ENCODE assay signal across 7 cellular contexts in genomic region chr1:226082959-226083302, GRCh38. TPM values are rescaled to one million over a fixed set of nuclear protein-coding genes. Genes with fewer than 3 reads are reported as not detected.
DNase-seq lines count a peak whose midpoint lies in the region; ATAC-seq and TF ChIP-seq lines count a peak whose summit lies in the region.

No MANE protein-coding gene starts in this region.

- TF ChIP-seq POLR2A in adrenal gland (IDR thresholded peaks at IDR 0.05): no peak

- H3K4me3 Mint-ChIP-seq in GM23338: peak overlapping the region; percentile 83

- H3K4me3 ChIP-seq in GM23338 (peak overlapping the region; percentile 85), LNCaP clone FGC (ENCODE audit: low read depth, low read length) (peak overlapping the region; percentile 69), adrenal gland (peak overlapping the region in 2 of 4 donors; percentile 55 to 67)

- H3K9me2 ChIP-seq in GM23338 (ENCODE audit: insufficient read depth): no peaks in the 10 kb centered on the region

- peaks cover 27% of the 10 kb centered on the region for H3K27me3 ChIP-seq in GM23338 (ENCODE audit: insufficient read depth)
- no peaks in the 10 kb centered on the region for H3K27me3 ChIP-seq in adrenal gland

- no peak for TF ChIP-seq CTCF in GM23338 (conservative IDR thresholded peaks at IDR 0.05; ENCODE audit: low read depth in 2 of 2)
- no peak for TF ChIP-seq CTCF in LNCaP clone FGC (IDR thresholded peaks at IDR 0.05; ENCODE audit: control insufficient read depth, extremely low read depth, insufficient read depth)
- no peak for TF ChIP-seq CTCF in adrenal gland (IDR thresholded peaks at IDR 0.05)

- 0 to 2% (median 1%) methylated on average over 9 to 23 of the region's 23 CpGs for WGBS in adrenal gland, 4 donors

- H3K4me1 ChIP-seq in GM23338 (ENCODE audit: insufficient read depth): peaks cover 4% of the 10 kb centered on the region; the same call in 1 of the 2 replicates
- H3K4me1 ChIP-seq in adrenal gland (replicated peaks in 1 of 2): peaks cover 0 to 7% of the 10 kb centered on the region in 2 donors

- intact Hi-C loops in adrenal gland (cut with DNase I) (no loop called here), sciatic nerve (cut with DNase I) (no loop called here)

- peaks cover 3% of the 10 kb centered on the region; the same call in 1 of the 2 replicates for H4K20me1 ChIP-seq in GM23338 (replicated peaks; ENCODE audit: insufficient read depth)

- DNase-seq in GM04504 (ENCODE audit: low read depth): peak; percentile 21
- DNase-seq in GM23338 (ENCODE audit: low spot score): peak; percentile 73
- no peak for DNase-seq in LNCaP clone FGC (ENCODE audit: low read depth)
- peak; percentile 51 to 80 (median 70) for DNase-seq in adrenal gland
- DNase-seq in hypothalamus (lab: John Stamatoyannopoulos, UW): peak in 29 of 51 donors; percentile 30 to 80 (median 62)
- DNase-seq in sciatic nerve (ENCODE audit: low spot score): peak; percentile 84
- DNase-seq in NCI-H1105 (lab: John Stamatoyannopoulos, UW): no peak

- no peak overlapping the region for H3K27ac Mint-ChIP-seq in GM23338

- no peaks in the 10 kb centered on the region for H3K9me3 ChIP-seq in adrenal gland (replicated peaks in 1 of 3)

- H3K79me2 ChIP-seq in GM23338 (replicated peaks; ENCODE audit: insufficient read depth): no peaks in the 10 kb centered on the region

- peaks cover 20% of the 10 kb centered on the region for H3F3A ChIP-seq in GM23338 (replicated peaks; ENCODE audit: low read depth)

- peaks cover 3% of the 10 kb centered on the region for H3K4me1 Mint-ChIP-seq in GM23338

- H3K9me3 Mint-ChIP-seq in GM23338: peaks cover 3% of the 10 kb centered on the region; the same call in 1 of the 3 replicates

- ATAC-seq in GM23338: peak; percentile 53
- peak; percentile 91 for ATAC-seq in sciatic nerve

- H3K36me3 ChIP-seq in GM23338 (ENCODE audit: insufficient read depth) (no peaks in the 10 kb centered on the region), adrenal gland (replicated peaks in 1 of 2) (no peaks in the 10 kb centered on the region)

- H3K27me3 Mint-ChIP-seq in GM23338 (ENCODE audit: insufficient read depth, low read depth, poor library complexity): peaks cover 35% of the 10 kb centered on the region

- H3K4me2 ChIP-seq in GM23338: peak overlapping the region; percentile 96

- H2AFZ ChIP-seq in GM23338: peak overlapping the region; percentile 98

- H3K36me3 Mint-ChIP-seq in GM23338 (ENCODE audit: low read depth): no peaks in the 10 kb centered on the region; the same call in 2 of the 3 replicates

- H3K27ac ChIP-seq in GM23338 (ENCODE audit: low read depth): no peak overlapping the region
- H3K27ac ChIP-seq in adrenal gland: peak overlapping the region in 4 of 5 donors; percentile 1 to 82 (median 48)

TF ChIP-seq in GM23338, 12 proteins besides CTCF, POLR2A, EP300 and RAD21:
- no peak for TF ChIP-seq POLR2AphosphoS5 (IDR thresholded peaks at IDR 0.05; ENCODE audit: low read depth)
- no peak for TF ChIP-seq NANOG (IDR thresholded peaks at IDR 0.05; ENCODE audit: borderline replicate concordance)
- TF ChIP-seq EZH2phosphoT487 (IDR thresholded peaks at IDR 0.05; ENCODE audit: unreplicated experiment): no peak

RNA-seq across cellular contexts. Expression of gene H3-3A, which starts 20.4 kb away (rescaled TPM):
- 913 and 938 TPM in 2 replicates for total RNA-seq in GM23338 (2014; rRNA removed; shearing (Covaris generic))
- 2,407 and 2,643 TPM in 2 replicates for polyA plus RNA-seq in GM23338 (2016; fragmentation: Nextera tagmentation; extraction: Ambion mirVana)
- 100 to 1,000 TPM; 216 to 543 (median 404) TPM for total RNA-seq in adrenal gland
- 100 to 1,000 TPM; 407 to 772 (median 547) TPM for polyA plus RNA-seq in adrenal gland
- total RNA-seq in sciatic nerve: 314 TPM

Comparison
In these comparisons a context has a peak if more than half of its experiments do, and no peak if none do; other contexts are left out.
1. DNase-seq: peak in GM04504 (single experiment), GM23338 (single experiment), adrenal gland (7 of 7), hypothalamus (29 of 51) and sciatic nerve (single experiment); none in LNCaP clone FGC (single experiment) and NCI-H1105 (single experiment).